ENCODE assay signal across 1 cellular context in the genomic region with DNA sequence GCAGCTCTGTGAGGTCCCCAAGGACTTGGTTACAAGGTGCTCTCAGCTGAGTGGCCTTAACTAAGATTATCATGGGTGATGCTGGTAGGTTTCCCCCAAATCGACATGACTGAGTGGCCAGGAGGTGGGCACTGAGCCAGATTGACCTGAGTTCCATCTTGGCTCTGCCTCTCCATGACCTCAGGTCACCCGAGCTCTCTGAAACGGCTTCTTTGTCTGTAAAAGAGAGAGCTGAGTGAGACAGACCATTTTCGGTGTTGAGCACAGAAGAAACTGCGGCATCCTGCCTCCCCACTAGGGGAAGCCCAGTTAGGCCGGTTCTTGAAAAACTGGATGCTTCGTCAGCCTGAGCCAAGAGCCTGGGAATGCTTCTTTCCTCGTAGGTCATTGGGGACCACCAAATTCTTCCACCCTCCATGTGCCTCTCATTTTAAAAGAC.
TF ChIP-seq lines count a peak whose summit lies in the region.

No MANE protein-coding gene starts in this region.

TF ChIP-seq in SK-N-SH treated with all-trans-retinoic acid at 6 μM for 48 hours, 23 proteins besides CTCF, POLR2A, EP300 and RAD21 (continued from another document):
- TF ChIP-seq, protein P1, sequence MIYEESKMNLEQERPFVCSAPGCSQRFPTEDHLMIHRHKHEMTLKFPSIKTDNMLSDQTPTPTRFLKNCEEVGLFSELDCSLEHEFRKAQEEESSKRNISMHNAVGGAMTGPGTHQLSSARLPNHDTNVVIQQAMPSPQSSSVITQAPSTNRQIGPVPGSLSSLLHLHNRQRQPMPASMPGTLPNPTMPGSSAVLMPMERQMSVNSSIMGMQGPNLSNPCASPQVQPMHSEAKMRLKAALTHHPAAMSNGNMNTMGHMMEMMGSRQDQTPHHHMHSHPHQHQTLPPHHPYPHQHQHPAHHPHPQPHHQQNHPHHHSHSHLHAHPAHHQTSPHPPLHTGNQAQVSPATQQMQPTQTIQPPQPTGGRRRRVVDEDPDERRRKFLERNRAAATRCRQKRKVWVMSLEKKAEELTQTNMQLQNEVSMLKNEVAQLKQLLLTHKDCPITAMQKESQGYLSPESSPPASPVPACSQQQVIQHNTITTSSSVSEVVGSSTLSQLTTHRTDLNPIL (CRISPR knock-in tag; IDR thresholded peaks at IDR 0.05; ENCODE audit: low read depth): no peak
- TF ChIP-seq ZFP3 (CRISPR knock-in tag; IDR thresholded peaks at IDR 0.05) (no peak), TOX (CRISPR knock-in tag; IDR thresholded peaks at IDR 0.05; ENCODE audit: borderline replicate concordance) (no peak), ARNTL (CRISPR knock-in tag; IDR thresholded peaks at IDR 0.05; ENCODE audit: borderline replicate concordance, low read depth) (no peak), RARB (CRISPR knock-in tag; IDR thresholded peaks at IDR 0.05) (no peak), OSR1 (CRISPR knock-in tag; IDR thresholded peaks at IDR 0.05) (no peak), ZNF565 (CRISPR knock-in tag; conservative IDR thresholded peaks at IDR 0.05; ENCODE audit: low read depth) (no peak), TCF4 (CRISPR knock-in tag; IDR thresholded peaks at IDR 0.05; ENCODE audit: borderline replicate concordance) (no peak), GLIS3 (CRISPR knock-in tag; IDR thresholded peaks at IDR 0.05) (no peak), BACH2 (CRISPR knock-in tag; IDR thresholded peaks at IDR 0.05; ENCODE audit: borderline replicate concordance) (no peak), SNAI2 (CRISPR knock-in tag; IDR thresholded peaks at IDR 0.05) (no peak), ESRRG (CRISPR knock-in tag; IDR thresholded peaks at IDR 0.05) (no peak), POU6F1 (CRISPR knock-in tag; IDR thresholded peaks at IDR 0.05; ENCODE audit: borderline replicate concordance, low read depth) (no peak), PPARA (CRISPR knock-in tag; IDR thresholded peaks at IDR 0.05; ENCODE audit: borderline replicate concordance) (no peak), ZFP30 (CRISPR knock-in tag; IDR thresholded peaks at IDR 0.05) (no peak)
- TF ChIP-seq, protein P2, sequence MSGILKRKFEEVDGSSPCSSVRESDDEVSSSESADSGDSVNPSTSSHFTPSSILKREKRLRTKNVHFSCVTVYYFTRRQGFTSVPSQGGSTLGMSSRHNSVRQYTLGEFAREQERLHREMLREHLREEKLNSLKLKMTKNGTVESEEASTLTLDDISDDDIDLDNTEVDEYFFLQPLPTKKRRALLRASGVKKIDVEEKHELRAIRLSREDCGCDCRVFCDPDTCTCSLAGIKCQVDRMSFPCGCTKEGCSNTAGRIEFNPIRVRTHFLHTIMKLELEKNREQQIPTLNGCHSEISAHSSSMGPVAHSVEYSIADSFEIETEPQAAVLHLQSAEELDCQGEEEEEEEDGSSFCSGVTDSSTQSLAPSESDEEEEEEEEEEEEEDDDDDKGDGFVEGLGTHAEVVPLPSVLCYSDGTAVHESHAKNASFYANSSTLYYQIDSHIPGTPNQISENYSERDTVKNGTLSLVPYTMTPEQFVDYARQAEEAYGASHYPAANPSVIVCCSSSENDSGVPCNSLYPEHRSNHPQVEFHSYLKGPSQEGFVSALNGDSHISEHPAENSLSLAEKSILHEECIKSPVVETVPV (CRISPR knock-in tag; IDR thresholded peaks at IDR 0.05): no peak
- TF ChIP-seq, protein P3, sequence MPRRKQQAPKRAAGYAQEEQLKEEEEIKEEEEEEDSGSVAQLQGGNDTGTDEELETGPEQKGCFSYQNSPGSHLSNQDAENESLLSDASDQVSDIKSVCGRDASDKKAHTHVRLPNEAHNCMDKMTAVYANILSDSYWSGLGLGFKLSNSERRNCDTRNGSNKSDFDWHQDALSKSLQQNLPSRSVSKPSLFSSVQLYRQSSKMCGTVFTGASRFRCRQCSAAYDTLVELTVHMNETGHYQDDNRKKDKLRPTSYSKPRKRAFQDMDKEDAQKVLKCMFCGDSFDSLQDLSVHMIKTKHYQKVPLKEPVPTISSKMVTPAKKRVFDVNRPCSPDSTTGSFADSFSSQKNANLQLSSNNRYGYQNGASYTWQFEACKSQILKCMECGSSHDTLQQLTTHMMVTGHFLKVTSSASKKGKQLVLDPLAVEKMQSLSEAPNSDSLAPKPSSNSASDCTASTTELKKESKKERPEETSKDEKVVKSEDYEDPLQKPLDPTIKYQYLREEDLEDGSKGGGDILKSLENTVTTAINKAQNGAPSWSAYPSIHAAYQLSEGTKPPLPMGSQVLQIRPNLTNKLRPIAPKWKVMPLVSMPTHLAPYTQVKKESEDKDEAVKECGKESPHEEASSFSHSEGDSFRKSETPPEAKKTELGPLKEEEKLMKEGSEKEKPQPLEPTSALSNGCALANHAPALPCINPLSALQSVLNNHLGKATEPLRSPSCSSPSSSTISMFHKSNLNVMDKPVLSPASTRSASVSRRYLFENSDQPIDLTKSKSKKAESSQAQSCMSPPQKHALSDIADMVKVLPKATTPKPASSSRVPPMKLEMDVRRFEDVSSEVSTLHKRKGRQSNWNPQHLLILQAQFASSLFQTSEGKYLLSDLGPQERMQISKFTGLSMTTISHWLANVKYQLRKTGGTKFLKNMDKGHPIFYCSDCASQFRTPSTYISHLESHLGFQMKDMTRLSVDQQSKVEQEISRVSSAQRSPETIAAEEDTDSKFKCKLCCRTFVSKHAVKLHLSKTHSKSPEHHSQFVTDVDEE (CRISPR knock-in tag; IDR thresholded peaks at IDR 0.05): no peak
TF ChIP-seq in SK-N-SH treated with all-trans-retinoic acid at 6 μM for 48 hours: peak in this region for 0.
